ENCODE assay signal across 22 cellular contexts in the genomic region with DNA sequence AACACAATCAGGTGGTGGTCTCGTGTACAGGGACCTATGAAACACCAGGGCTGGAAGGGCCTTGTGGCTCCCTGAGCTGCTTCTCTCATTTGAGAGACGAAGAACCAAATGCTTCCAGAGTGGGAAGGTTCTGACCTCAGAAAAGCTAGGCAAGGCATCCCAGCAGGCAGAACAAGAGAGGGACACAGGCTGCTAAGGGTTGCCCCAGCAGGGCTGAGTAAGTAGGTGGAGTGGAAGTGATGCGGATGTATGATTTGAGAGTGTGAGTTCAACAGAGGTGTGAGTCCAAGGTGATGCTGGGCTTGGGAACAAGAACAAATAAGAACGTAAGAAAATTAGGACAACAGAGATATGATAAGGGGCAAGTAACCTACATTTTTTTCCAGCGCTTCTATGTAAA.
"Had no signal": no experiment of that assay in that cellular context is flagged by ENCODE, and none has a peak within 500 bp of the region (broad histone marks: within the 10 kb centered on the region; RNA-seq: fewer than 3 reads in every experiment).

No MANE protein-coding gene starts in this region.

- H3K27me3 ChIP-seq: brain microvascular endothelial cell, SJSA1, stomach, testis, upper lobe of left lung had no signal

- ATAC-seq: mucosa of descending colon; natural killer cell treated with Interleukin-12 subunit alpha and Interleukin-12 subunit beta and Interleukin-15 and Interleukin-18, amount 100 ng/mL, for 72 hours; right cardiac atrium had no signal

- H3K4me1 ChIP-seq: left ventricle myocardium inferior, prostate gland, stomach, testis had no signal

- H3K9me3 ChIP-seq: left ventricle myocardium inferior, mucosa of descending colon, prostate gland, SJSA1, stomach, testis had no signal

- H3K4me3 Mint-ChIP-seq: natural killer cell treated with Interleukin-12 subunit alpha and Interleukin-12 subunit beta and Interleukin-15 and Interleukin-18, amount 100 ng/mL, for 72 hours; T-helper 2 cell treated with Interferon-gamma antibody and Interleukin-4, amounts not matched to agents 5 μg/mL and 100 μg/mL, for 36 hours had no signal

- H3K36me3 Mint-ChIP-seq: natural killer cell treated with Interleukin-12 subunit alpha and Interleukin-12 subunit beta and Interleukin-15 and Interleukin-18, amount 100 ng/mL, for 72 hours had no signal

- H3K27ac ChIP-seq: brain microvascular endothelial cell, left ventricle myocardium inferior, prostate gland, SJSA1, skin epidermis, stomach, testis, upper lobe of left lung had no signal

- H3K27ac Mint-ChIP-seq: natural killer cell treated with Interleukin-12 subunit alpha and Interleukin-12 subunit beta and Interleukin-15 and Interleukin-18, amount 100 ng/mL, for 72 hours had no signal

- H3K4me3 ChIP-seq: left ventricle myocardium inferior, mucosa of descending colon, prostate gland, SJSA1, skin epidermis, stomach, testis, upper lobe of left lung had no signal

- H3K9me3 Mint-ChIP-seq: natural killer cell treated with Interleukin-12 subunit alpha and Interleukin-12 subunit beta and Interleukin-15 and Interleukin-18, amount 100 ng/mL, for 72 hours; T-helper 2 cell treated with Interferon-gamma antibody and Interleukin-4, amounts not matched to agents 5 μg/mL and 100 μg/mL, for 36 hours had no signal

- H3K36me3 ChIP-seq: brain microvascular endothelial cell, left ventricle myocardium inferior, prostate gland, SJSA1, stomach, upper lobe of left lung had no signal

- DNase-seq: activated CD4-positive, alpha-beta T cell treated with anti-CD3 and anti-CD28 coated beads, Interleukin-2, amount 50 U/mL, for 4 hours; activated CD4-positive, CD25-positive, alpha-beta regulatory T cell; activated naive CD4-positive, alpha-beta T cell; anterior cingulate cortex; brain microvascular endothelial cell; cerebellar nuclear complex; effector CD8-positive, alpha-beta T cell; foreskin melanocyte; left ventricle myocardium inferior; mucosa of descending colon; nucleus accumbens; right cardiac atrium; stimulated activated CD4-positive, alpha-beta T cell treated with anti-CD3 and anti-CD28 coated beads, Interleukin-4, amount 100 ng/mL, for 4 hours; stimulated activated CD8-positive, alpha-beta memory T cell treated with anti-CD3 and anti-CD28 coated beads, Interleukin-4, amount 100 ng/mL, for 48 hours; stomach; testis; upper lobe of left lung had no signal
